8 cellular contexts compared by ENCODE assay signal in genomic region chr5:150846651-150847333, GRCh38. TPM values are rescaled to one million over a fixed set of nuclear protein-coding genes. Genes with fewer than 3 reads are reported as not detected.
DNase-seq lines count a peak whose midpoint lies in the region; FAIRE-seq and TF ChIP-seq lines count a peak whose summit lies in the region.

No MANE protein-coding gene starts in this region.

- H3K27ac Mint-ChIP-seq in activated T-helper 1 cell treated with anti-CD3 and anti-CD28 coated beads, Interleukin-12 subunit alpha, Interleukin-12 subunit beta, Interleukin-2, Interleukin-4 antibody, amounts not matched to agents 30 ng/mL and 10 ng/mL and 1 ng/mL, durations not matched to agents 14 hours and 24 hours and 36 hours, result peak overlapping the region; percentile 70
- no peak overlapping the region for H3K27ac Mint-ChIP-seq in osteocyte (ENCODE audit: unreplicated experiment)

- no peaks in the 10 kb centered on the region for H3K27me3 Mint-ChIP-seq in activated T-helper 1 cell treated with anti-CD3 and anti-CD28 coated beads, Interleukin-12 subunit alpha, Interleukin-12 subunit beta, Interleukin-2, Interleukin-4 antibody, amounts not matched to agents 30 ng/mL and 10 ng/mL and 1 ng/mL, durations not matched to agents 14 hours and 24 hours and 36 hours (ENCODE audit: insufficient read depth)
- H3K27me3 Mint-ChIP-seq in osteocyte (ENCODE audit: unreplicated experiment), result peaks cover 27% of the 10 kb centered on the region

- no peak overlapping the region for H3K4me3 ChIP-seq in HAP-1
- no peak overlapping the region for H3K4me3 ChIP-seq in LNCaP clone FGC (ENCODE audit: low read depth, low read length)
- H3K4me3 ChIP-seq in Peyer's patch, result peak overlapping the region in 3 of 4 donors; percentile 8 to 25 (median 13)

- H3K9me3 ChIP-seq in HAP-1 (no peaks in the 10 kb centered on the region), Peyer's patch (no peaks in the 10 kb centered on the region)

- TF ChIP-seq CTCF in GM10248 (IDR thresholded peaks at IDR 0.05; ENCODE audit: control extremely low read depth, extremely low read depth, low read depth, missing control alignments) (peak; percentile 66), LNCaP clone FGC (IDR thresholded peaks at IDR 0.05; ENCODE audit: control insufficient read depth, extremely low read depth, insufficient read depth) (peak; percentile 84), Peyer's patch (IDR thresholded peaks at IDR 0.05) (peak; percentile 40 to 92 (median 79)), osteocyte (IDR thresholded peaks at IDR 0.05) (peak; percentile 70)

- DNase-seq in GM10248 (ENCODE audit: extremely low spot score) (peak; percentile 77), HAP-1 (ENCODE audit: low spot score in 2 of 2) (peak; percentile 68 to 77), LNCaP clone FGC (ENCODE audit: low read depth) (peak; percentile 81), Peyer's patch (peak in 2 of 3 donors; percentile 57 to 70), fibroblast of the conjunctiva (ENCODE audit: low read depth) (peak; percentile 90), osteocyte (ENCODE audit: extremely low spot score, unreplicated experiment) (no peak), urothelium cell line (ENCODE audit: low spot score) (peak; percentile 70)
- DNase-seq in activated T-helper 1 cell treated with anti-CD3 and anti-CD28 coated beads, Interleukin-12 subunit alpha, Interleukin-12 subunit beta, Interleukin-2, Interleukin-4 antibody, amounts not matched to agents 30 ng/mL and 10 ng/mL and 1 ng/mL, durations not matched to agents 14 hours and 24 hours and 36 hours (ENCODE audit: low spot score), result peak; percentile 54

- H3K27ac ChIP-seq in Peyer's patch, result peak overlapping the region in 3 of 4 donors; percentile 21 to 55 (median 42)

- POLR2A ChIA-PET in GM10248 (lab: Yijun Ruan, JAX), result interaction anchor here (0.6 kb wide), 1 partner anchor 86 kb away, joined by 3 read pairs; no protein-coding TSS in a partner anchor

- 0 out of 2 replicates have a peak, but pooled peaks cover 3% of the 10 kb centered on the region for H3K4me1 ChIP-seq in HAP-1
- H3K4me1 ChIP-seq in Peyer's patch, result no peaks in the 10 kb centered on the region

- H3K27me3 ChIP-seq in HAP-1 (ENCODE audit: low read depth), result peaks cover 7% of the 10 kb centered on the region
- H3K27me3 ChIP-seq in Peyer's patch, result no peaks in the 10 kb centered on the region

- no peak for TF ChIP-seq POLR2A in Peyer's patch (IDR thresholded peaks at IDR 0.05)

- intact Hi-C loops in activated T-helper 1 cell treated with anti-CD3 and anti-CD28 coated beads, Interleukin-12 subunit alpha, Interleukin-12 subunit beta, Interleukin-2, Interleukin-4 antibody, amounts not matched to agents 30 ng/mL and 10 ng/mL and 1 ng/mL, durations not matched to agents 14 hours and 24 hours and 36 hours (cut with micrococcal nuclease), result loop anchor here (1.0 to 10.0 kb wide), 14 partner anchors 45 to 928 kb away; partner anchors contain the start of genes G3BP1, RBM22, RPS14 and SLC36A1

- FAIRE-seq in urothelium cell line (lab: Jason Lieb, UNC), result no peak

- H3K36me3 Mint-ChIP-seq in activated T-helper 1 cell treated with anti-CD3 and anti-CD28 coated beads, Interleukin-12 subunit alpha, Interleukin-12 subunit beta, Interleukin-2, Interleukin-4 antibody, amounts not matched to agents 30 ng/mL and 10 ng/mL and 1 ng/mL, durations not matched to agents 14 hours and 24 hours and 36 hours (ENCODE audit: low read depth), result no peaks in the 10 kb centered on the region
- no peaks in the 10 kb centered on the region for H3K36me3 Mint-ChIP-seq in osteocyte (ENCODE audit: unreplicated experiment)

- H3K36me3 ChIP-seq in HAP-1 (replicated peaks) (no peaks in the 10 kb centered on the region), Peyer's patch (no peaks in the 10 kb centered on the region)

- peaks cover 19% of the 10 kb centered on the region for H3K4me1 Mint-ChIP-seq in activated T-helper 1 cell treated with anti-CD3 and anti-CD28 coated beads, Interleukin-12 subunit alpha, Interleukin-12 subunit beta, Interleukin-2, Interleukin-4 antibody, amounts not matched to agents 30 ng/mL and 10 ng/mL and 1 ng/mL, durations not matched to agents 14 hours and 24 hours and 36 hours (ENCODE audit: low read depth)
- no peaks in the 10 kb centered on the region for H3K4me1 Mint-ChIP-seq in osteocyte (ENCODE audit: unreplicated experiment)

- peak overlapping the region; percentile 79 for H3K4me3 Mint-ChIP-seq in activated T-helper 1 cell treated with anti-CD3 and anti-CD28 coated beads, Interleukin-12 subunit alpha, Interleukin-12 subunit beta, Interleukin-2, Interleukin-4 antibody, amounts not matched to agents 30 ng/mL and 10 ng/mL and 1 ng/mL, durations not matched to agents 14 hours and 24 hours and 36 hours
- H3K4me3 Mint-ChIP-seq in osteocyte (ENCODE audit: unreplicated experiment), result no peak overlapping the region

- CTCF ChIA-PET in GM10248 (lab: Yijun Ruan, JAX), result interaction anchor here (0.6 to 6.0 kb wide), 65 partner anchors 8 to 397 kb away, joined by 3 to 94 read pairs (median 5); partner anchors contain the start of genes DCTN4, RBM22, RPS14 and SMIM3

- in situ Hi-C loops in HAP-1 (cut with MboI; ENCODE audit: low sequenced_read_pairs), result loop anchor here (5.0 to 10.0 kb wide), 2 partner anchors 284 to 392 kb away; no protein-coding TSS in a partner anchor

- H3K9me3 Mint-ChIP-seq in activated T-helper 1 cell treated with anti-CD3 and anti-CD28 coated beads, Interleukin-12 subunit alpha, Interleukin-12 subunit beta, Interleukin-2, Interleukin-4 antibody, amounts not matched to agents 30 ng/mL and 10 ng/mL and 1 ng/mL, durations not matched to agents 14 hours and 24 hours and 36 hours, result no peaks in the 10 kb centered on the region
- no peaks in the 10 kb centered on the region for H3K9me3 Mint-ChIP-seq in osteocyte (ENCODE audit: unreplicated experiment)

RNA-seq across cellular contexts. Expression of gene IRGM, which starts 0.5 kb away (rescaled TPM):
- total RNA-seq in Peyer's patch (10 to 100 TPM in 1 of 4 donors, 1 to 10 TPM in 2, not detected in 1; 1.1 to 11.6 (median 1.9) TPM), osteocyte (not detected in 2 replicates)
- total RNA-seq in activated T-helper 1 cell treated with anti-CD3 and anti-CD28 coated beads, Interleukin-12 subunit alpha, Interleukin-12 subunit beta, Interleukin-2, Interleukin-4 antibody, amounts not matched to agents 30 ng/mL and 10 ng/mL and 1 ng/mL, durations not matched to agents 14 hours and 24 hours and 36 hours, result 0.96 and 1.4 TPM in 2 replicates

RNA-seq across cellular contexts. Expression of gene ZNF300, which starts 58.0 kb away (rescaled TPM):
- total RNA-seq in Peyer's patch (10 to 100 TPM in 2 of 4 donors, 1 to 10 TPM in 2; 4.4 to 17.3 (median 8.5) TPM), osteocyte (7.7 and 8.7 TPM in 2 replicates)
- total RNA-seq in activated T-helper 1 cell treated with anti-CD3 and anti-CD28 coated beads, Interleukin-12 subunit alpha, Interleukin-12 subunit beta, Interleukin-2, Interleukin-4 antibody, amounts not matched to agents 30 ng/mL and 10 ng/mL and 1 ng/mL, durations not matched to agents 14 hours and 24 hours and 36 hours, result 0.56 and 0.57 TPM in 2 replicates

Comparison
In these comparisons a context has a peak if more than half of its experiments do, and no peak if none do; other contexts are left out.
1. H3K4me3 ChIP-seq: peak in Peyer's patch (3 of 4); none in HAP-1 (single experiment) and LNCaP clone FGC (single experiment).
2. Peak in every context shown above with its lines, with median percentiles within 50 percentile points of each other: CTCF ChIP-seq.